Comparison of ENCODE assay signal across 10 cellular contexts in the genomic region with DNA sequence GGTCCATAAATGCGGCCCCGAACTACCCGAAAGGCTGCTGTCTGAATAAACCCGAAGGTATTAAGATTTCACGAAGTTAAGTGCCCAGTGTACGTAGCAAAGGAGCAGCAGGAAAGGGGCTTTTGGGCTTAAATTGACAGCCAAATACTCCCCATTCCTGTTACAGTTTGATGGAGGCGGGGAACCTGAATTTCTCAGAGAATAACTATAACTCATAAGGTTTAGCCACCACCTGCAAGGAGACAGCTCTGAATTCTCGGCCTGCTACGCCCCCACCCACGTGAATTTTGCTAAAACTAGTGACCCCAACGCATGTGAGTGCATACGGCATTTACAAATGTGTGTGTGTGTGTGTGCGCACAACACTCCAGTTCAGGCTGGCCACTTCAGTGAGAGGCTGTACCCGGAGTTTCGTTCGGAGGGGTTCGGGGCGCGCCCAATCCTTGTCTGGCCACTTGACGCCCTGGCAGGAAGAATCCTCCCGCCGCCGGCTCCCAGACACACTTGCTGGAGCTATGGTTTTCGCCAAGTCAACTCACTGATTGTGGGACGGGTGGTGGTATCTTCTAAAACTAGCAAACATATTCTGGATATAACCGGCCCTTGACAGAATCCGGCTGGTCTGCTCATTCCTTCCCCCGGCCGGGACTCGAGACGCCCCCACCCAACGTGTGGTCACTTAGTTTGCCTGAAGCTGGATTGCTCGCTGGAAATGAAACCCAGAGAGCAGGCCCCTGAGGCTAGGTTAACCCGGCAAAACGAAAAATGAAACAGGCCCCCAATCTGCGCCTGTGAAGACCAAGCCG. TPM values are rescaled to one million over a fixed set of nuclear protein-coding genes. Genes with fewer than 3 reads are reported as not detected.
DNase-seq lines count a peak whose midpoint lies in the region; ATAC-seq and TF ChIP-seq lines count a peak whose summit lies in the region.
"Had no signal": no experiment of that assay in that cellular context is flagged by ENCODE, and none has a peak within 500 bp of the region (broad histone marks: within the 10 kb centered on the region; RNA-seq: fewer than 3 reads in every experiment).

No MANE protein-coding gene starts in this region.

- intact Hi-C loops in left colon (cut with DNase I, micrococcal nuclease): no loop called here

- H3K27ac ChIP-seq in thoracic aorta: no peak overlapping the region

- no peak for ATAC-seq in activated naive CD8-positive, alpha-beta T cell treated with anti-CD3 and anti-CD28 coated beads, Interleukin-2, amount 50 U/mL, for 24 hours
- no peak for ATAC-seq in left colon
- ATAC-seq in thoracic aorta (ENCODE audit: insufficient number of reproducible peaks, low FRiP score, low read depth): no peak

- no peaks in the 10 kb centered on the region for H3K9me3 ChIP-seq in thoracic aorta

- H3K4me1 Mint-ChIP-seq in activated naive CD8-positive, alpha-beta T cell treated with anti-CD3 and anti-CD28 coated beads, Interleukin-2, amount 50 U/mL, for 24 hours: peaks cover 56% of the 10 kb centered on the region

- TF ChIP-seq CTCF in thoracic aorta (IDR thresholded peaks at IDR 0.05): no peak

- no peaks in the 10 kb centered on the region for H3K36me3 ChIP-seq in thoracic aorta

- H3K4me1 ChIP-seq in thoracic aorta (ENCODE audit: control insufficient read depth in 1 of 2, low read depth in 2 of 2): peaks cover 42 to 63% of the 10 kb centered on the region in 2 donors

- H3K9me3 Mint-ChIP-seq in activated naive CD8-positive, alpha-beta T cell treated with anti-CD3 and anti-CD28 coated beads, Interleukin-2, amount 50 U/mL, for 24 hours: no peaks in the 10 kb centered on the region

- peak overlapping the region; percentile 94 for H3K27ac Mint-ChIP-seq in activated naive CD8-positive, alpha-beta T cell treated with anti-CD3 and anti-CD28 coated beads, Interleukin-2, amount 50 U/mL, for 24 hours

- H3K4me3 Mint-ChIP-seq in activated naive CD8-positive, alpha-beta T cell treated with anti-CD3 and anti-CD28 coated beads, Interleukin-2, amount 50 U/mL, for 24 hours: peak overlapping the region; percentile 96

- peaks cover 62% of the 10 kb centered on the region for H3K36me3 Mint-ChIP-seq in activated naive CD8-positive, alpha-beta T cell treated with anti-CD3 and anti-CD28 coated beads, Interleukin-2, amount 50 U/mL, for 24 hours (ENCODE audit: low read depth)

- no peaks in the 10 kb centered on the region for H3K27me3 ChIP-seq in thoracic aorta (replicated peaks; ENCODE audit: insufficient read depth)

- H3K4me3 ChIP-seq in thoracic aorta: peak overlapping the region; percentile 72

- DNase-seq in activated CD8-positive, alpha-beta memory T cell treated with anti-CD3 and anti-CD28 coated beads, Interleukin-2, amount 50 U/mL, for 4 hours: peak; percentile 23
- DNase-seq in activated CD8-positive, alpha-beta memory T cell treated with anti-CD3 and anti-CD28 coated beads, Interleukin-2, amount 50 U/mL, for 48 hours: no peak
- DNase-seq in activated naive CD8-positive, alpha-beta T cell treated with anti-CD3 and anti-CD28 coated beads, Interleukin-2, amount 50 U/mL, for 24 hours: no peak
- DNase-seq in left colon (peak; percentile 16 to 25), thoracic aorta (ENCODE audit: low spot score) (no peak), GDM1 (lab: John Stamatoyannopoulos, UW) (no peak), NCI-H1436 treated with DMSO at 0.1 percent for 48 hours (lab: John Stamatoyannopoulos, UW) (no peak), T1000 (lab: John Stamatoyannopoulos, UW) (no peak)
- DNase-seq: activated CD4-positive, CD25-positive, alpha-beta regulatory T cell had no signal

- no peaks in the 10 kb centered on the region for H3K27me3 Mint-ChIP-seq in activated naive CD8-positive, alpha-beta T cell treated with anti-CD3 and anti-CD28 coated beads, Interleukin-2, amount 50 U/mL, for 24 hours

RNA-seq across cellular contexts. Expression of a gene that starts 4.9 kb away (rescaled TPM):
- total RNA-seq in left colon: 1 to 10 TPM; 8.2 to 9.2 TPM
- total RNA-seq in thoracic aorta: 1 to 10 TPM in 1 of 2 donors, under 1 TPM in 1; 0.71 to 2.4 TPM
- total RNA-seq: lung microvascular endothelial cell had no signal

Comparison
In these comparisons a context has a peak if more than half of its experiments do, and no peak if none do; other contexts are left out.
1. DNase-seq: peak in activated CD8-positive, alpha-beta memory T cell treated with anti-CD3 and anti-CD28 coated beads, Interleukin-2, amount 50 U/mL, for 4 hours (single experiment) and left colon (2 of 2); none in activated CD8-positive, alpha-beta memory T cell treated with anti-CD3 and anti-CD28 coated beads, Interleukin-2, amount 50 U/mL, for 48 hours (single experiment), activated naive CD8-positive, alpha-beta T cell treated with anti-CD3 and anti-CD28 coated beads, Interleukin-2, amount 50 U/mL, for 24 hours (single experiment), thoracic aorta (single experiment), GDM1 (single experiment), NCI-H1436 treated with DMSO at 0.1 percent for 48 hours (single experiment) and T1000 (single experiment).